In the genomic region with DNA sequence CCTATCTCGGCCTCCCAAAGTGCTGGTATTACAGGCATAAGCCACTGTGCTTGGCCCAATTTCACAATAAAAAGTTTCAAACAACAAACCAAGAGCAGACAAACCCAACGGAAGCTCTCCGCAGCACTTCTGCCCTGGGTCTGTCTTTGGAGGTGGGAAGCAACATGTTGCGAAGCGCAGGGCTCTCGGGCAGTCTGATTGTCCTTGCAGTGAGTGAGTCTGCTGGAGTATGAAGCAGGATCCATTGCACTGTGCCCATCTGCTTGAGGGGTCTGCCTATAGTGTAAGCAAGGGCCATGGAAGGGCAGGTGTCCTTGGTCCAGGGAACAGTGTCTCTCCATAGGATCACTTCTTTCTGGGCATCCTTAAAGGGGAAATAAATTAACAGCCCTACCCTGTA, we compare ENCODE assay signal across 27 cellular contexts.
"Had no signal": no experiment of that assay in that cellular context is flagged by ENCODE, and none has a peak within 500 bp of the region (broad histone marks: within the 10 kb centered on the region; RNA-seq: fewer than 3 reads in every experiment).

No MANE protein-coding gene starts in this region.

- H3K36me3 Mint-ChIP-seq: naive thymus-derived CD8-positive, alpha-beta T cell; stimulated activated memory B cell treated with anti-CD40 and anti-IgM and Interleukin-4, amounts not matched to agents 10 μg/mL and 1 μg/mL and 100 μg/mL, for 72 hours; type B pancreatic cell had no signal

- H3K27me3 ChIP-seq: left lung, pancreas, sigmoid colon, spleen, tibial nerve, vagina had no signal

- H3K4me3 Mint-ChIP-seq: immature natural killer cell; naive thymus-derived CD8-positive, alpha-beta T cell; nephron; neural crest cell; stimulated activated memory B cell treated with anti-CD40 and anti-IgM and Interleukin-4, amounts not matched to agents 10 μg/mL and 1 μg/mL and 100 μg/mL, for 72 hours; stimulated activated naive CD8-positive, alpha-beta T cell treated with anti-CD3 and anti-CD28 coated beads, Interleukin-15, amount 100 ng/mL, for 72 hours; type B pancreatic cell had no signal

- H3K36me3 ChIP-seq: left lung, lower lobe of right lung, pancreas, prostate gland, sigmoid colon, spleen, tibial nerve, vagina had no signal

- H3K27ac ChIP-seq: left lung, lower lobe of right lung, pancreas, prostate gland, sigmoid colon, spleen, tibial nerve, vagina had no signal

- H3K9me3 Mint-ChIP-seq: immature natural killer cell; naive thymus-derived CD8-positive, alpha-beta T cell; nephron; neural crest cell; stimulated activated memory B cell treated with anti-CD40 and anti-IgM and Interleukin-4, amounts not matched to agents 10 μg/mL and 1 μg/mL and 100 μg/mL, for 72 hours; stimulated activated naive CD8-positive, alpha-beta T cell treated with anti-CD3 and anti-CD28 coated beads, Interleukin-15, amount 100 ng/mL, for 72 hours; type B pancreatic cell had no signal

- H3K27me3 Mint-ChIP-seq: naive thymus-derived CD8-positive, alpha-beta T cell; stimulated activated memory B cell treated with anti-CD40 and anti-IgM and Interleukin-4, amounts not matched to agents 10 μg/mL and 1 μg/mL and 100 μg/mL, for 72 hours; stimulated activated naive CD8-positive, alpha-beta T cell treated with anti-CD3 and anti-CD28 coated beads, Interleukin-15, amount 100 ng/mL, for 72 hours; type B pancreatic cell had no signal

- H3K4me1 ChIP-seq: pancreas, prostate gland, vagina had no signal

- H3K4me3 ChIP-seq: left lung, lower lobe of right lung, pancreas, prostate gland, sigmoid colon, spleen, tibial nerve, vagina had no signal

- H3K27ac Mint-ChIP-seq: immature natural killer cell; nephron; stimulated activated memory B cell treated with anti-CD40 and anti-IgM and Interleukin-4, amounts not matched to agents 10 μg/mL and 1 μg/mL and 100 μg/mL, for 72 hours; stimulated activated naive CD8-positive, alpha-beta T cell treated with anti-CD3 and anti-CD28 coated beads, Interleukin-15, amount 100 ng/mL, for 72 hours; type B pancreatic cell had no signal

- H3K9me3 ChIP-seq: left lung, lower lobe of right lung, pancreas, prostate gland, sigmoid colon, spleen, tibial nerve, vagina had no signal

- ATAC-seq: left colon; left lung; lower lobe of right lung; naive thymus-derived CD8-positive, alpha-beta T cell; pancreas; right cardiac atrium; stimulated activated memory B cell treated with anti-CD40 and anti-IgM and Interleukin-4, amounts not matched to agents 10 μg/mL and 1 μg/mL and 100 μg/mL, for 72 hours; stimulated activated naive CD8-positive, alpha-beta T cell treated with anti-CD3 and anti-CD28 coated beads, Interleukin-15, amount 100 ng/mL, for 72 hours had no signal

- DNase-seq: immature natural killer cell; kidney; left colon; lower lobe of right lung; mammary epithelial cell; mesenchymal stem cell; naive thymus-derived CD8-positive, alpha-beta T cell; nucleus accumbens; pancreas; retina; right cardiac atrium; sigmoid colon; small intestine; spleen; stimulated activated CD4-positive, alpha-beta T cell treated with anti-CD3 and anti-CD28 coated beads, Interleukin-4, amount 100 ng/mL, for 4 hours; stimulated activated CD8-positive, alpha-beta memory T cell treated with anti-CD3 and anti-CD28 coated beads, Interleukin-4, amount 100 ng/mL, for 48 hours; stimulated activated naive CD4-positive, alpha-beta T cell treated with Interleukin-2 at 50 U/mL for 16 hours; stimulated activated naive CD8-positive, alpha-beta T cell treated with anti-CD3 and anti-CD28 coated beads, Interleukin-15, amount 100 ng/mL, for 72 hours; substantia nigra had no signal
